ENCODE assay signal across 1 cellular context in the genomic region with DNA sequence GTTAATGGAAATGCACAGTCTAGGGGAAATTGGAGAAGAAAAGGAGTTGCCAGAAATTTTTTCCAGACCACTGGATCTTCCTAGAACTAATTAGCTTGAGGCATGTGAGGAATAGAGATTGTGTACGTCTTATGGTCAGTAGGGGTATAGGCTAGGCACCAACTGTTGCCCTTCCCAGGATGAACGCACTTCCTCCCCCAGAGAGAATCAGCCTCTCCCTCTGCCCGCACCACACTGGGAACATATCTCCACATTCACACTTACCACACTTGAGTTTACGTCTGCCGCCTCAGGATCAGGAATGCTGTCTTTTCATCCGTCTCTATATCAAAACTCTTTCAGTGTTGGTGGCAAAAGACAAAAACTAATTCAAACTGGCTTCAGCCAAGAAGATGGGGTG.
TF ChIP-seq lines count a peak whose summit lies in the region.

No MANE protein-coding gene starts in this region.

TF ChIP-seq in K562, 482 proteins besides CTCF, POLR2A, EP300 and RAD21 (continued from another document):
- TF ChIP-seq, protein P1, sequence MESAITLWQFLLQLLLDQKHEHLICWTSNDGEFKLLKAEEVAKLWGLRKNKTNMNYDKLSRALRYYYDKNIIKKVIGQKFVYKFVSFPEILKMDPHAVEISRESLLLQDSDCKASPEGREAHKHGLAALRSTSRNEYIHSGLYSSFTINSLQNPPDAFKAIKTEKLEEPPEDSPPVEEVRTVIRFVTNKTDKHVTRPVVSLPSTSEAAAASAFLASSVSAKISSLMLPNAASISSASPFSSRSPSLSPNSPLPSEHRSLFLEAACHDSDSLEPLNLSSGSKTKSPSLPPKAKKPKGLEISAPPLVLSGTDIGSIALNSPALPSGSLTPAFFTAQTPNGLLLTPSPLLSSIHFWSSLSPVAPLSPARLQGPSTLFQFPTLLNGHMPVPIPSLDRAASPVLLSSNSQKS (CRISPR knock-in tag; IDR thresholded peaks at IDR 0.05): no peak
